9 cellular contexts compared by ENCODE assay signal in genomic region chr6:13427838-13428527, GRCh38. TPM values are rescaled to one million over a fixed set of nuclear protein-coding genes. Genes with fewer than 3 reads are reported as not detected.
DNase-seq lines count a peak whose midpoint lies in the region; ATAC-seq and TF ChIP-seq lines count a peak whose summit lies in the region.
"Had no signal": no experiment of that assay in that cellular context is flagged by ENCODE, and none has a peak within 500 bp of the region (broad histone marks: within the 10 kb centered on the region; RNA-seq: fewer than 3 reads in every experiment).

No MANE protein-coding gene starts in this region.

- H3K27ac ChIP-seq in BLaER1 (peak overlapping the region; percentile 39; the same call in 1 of the 2 replicates), hepatocyte (no peak overlapping the region), A673 (ENCODE audit: low read depth, low read length, poor library complexity, severe bottlenecking) (no peak overlapping the region)
- H3K27ac ChIP-seq: C4-2B had no signal

- H3K27me3 ChIP-seq in BLaER1 (no peaks in the 10 kb centered on the region), hepatocyte (no peaks in the 10 kb centered on the region), A673 (replicated peaks; ENCODE audit: insufficient read depth, low read depth, low read length, poor library complexity) (no peaks in the 10 kb centered on the region)

- H3K9ac ChIP-seq in BLaER1, result peak overlapping the region; percentile 38

- peak overlapping the region; percentile 43; the same call in 1 of the 2 replicates for H3K4me3 ChIP-seq in BLaER1
- no peak overlapping the region for H3K4me3 ChIP-seq in hepatocyte
- no peak overlapping the region for H3K4me3 ChIP-seq in A673 (ENCODE audit: low read depth, low read length, poor library complexity, severe bottlenecking)

- H4K20me1 ChIP-seq in BLaER1, result peaks cover 55% of the 10 kb centered on the region
- H4K20me1 ChIP-seq in hepatocyte (ENCODE audit: insufficient read depth, poor library complexity, severe bottlenecking), result no peaks in the 10 kb centered on the region

- intact Hi-C loops in A673 (cut with micrococcal nuclease; ENCODE audit: unreplicated experiment), result no loop called here

- H2AFZ ChIP-seq in hepatocyte, result no peak overlapping the region

- CTCF ChIA-PET in A673 (lab: Charles Lee), result no interaction called here

- peak; percentile 89 for DNase-seq in activated CD8-positive, alpha-beta memory T cell treated with anti-CD3 and anti-CD28 coated beads for 24 hours
- DNase-seq in hepatocyte (ENCODE audit: low spot score) (no peak), DMS 273 (lab: John Stamatoyannopoulos, UW; ENCODE audit: unreplicated experiment) (no peak), A673 (ENCODE audit: low spot score) (no peak)
- peak; percentile 48 to 55 for DNase-seq in stimulated activated CD8-positive, alpha-beta memory T cell treated with anti-CD3 and anti-CD28 coated beads, Interleukin-2, amount 100 ng/mL, for 1 hour (ENCODE audit: low read depth in 2 of 2)

- H3K4me2 ChIP-seq in BLaER1 (peak overlapping the region; percentile 91), hepatocyte (no peak overlapping the region)

- WGBS in hepatocyte (ENCODE audit: low lambda C conversion rate, missing lambda C conversion rate), result 69% methylated on average over 22 of the region's 24 CpGs

- H3K4me1 ChIP-seq in BLaER1 (peaks cover 61% of the 10 kb centered on the region), hepatocyte (ENCODE audit: insufficient read depth) (peaks cover 3% of the 10 kb centered on the region), A673 (ENCODE audit: insufficient read depth, low read length, poor library complexity, severe bottlenecking) (peaks cover 8% of the 10 kb centered on the region)

- POLR2A ChIA-PET in A673 (lab: Charles Lee; ENCODE audit: low non-redundant PET), result no interaction called here

- H3K79me2 ChIP-seq in hepatocyte, result no peaks in the 10 kb centered on the region

- no peaks in the 10 kb centered on the region for H3K9me2 ChIP-seq in hepatocyte (replicated peaks; ENCODE audit: insufficient read depth)

- H3K9me3 ChIP-seq in BLaER1 (peaks cover 5% of the 10 kb centered on the region; the same call in 1 of the 2 replicates), hepatocyte (ENCODE audit: low read depth) (no peaks in the 10 kb centered on the region), A673 (ENCODE audit: low read depth, low read length, poor library complexity, severe bottlenecking) (no peaks in the 10 kb centered on the region)

- H3K36me3 ChIP-seq in BLaER1 (no peaks in the 10 kb centered on the region), hepatocyte (replicated peaks; ENCODE audit: insufficient read depth, low read depth) (no peaks in the 10 kb centered on the region), A673 (ENCODE audit: insufficient read depth, low read length, poor library complexity, severe bottlenecking) (no peaks in the 10 kb centered on the region)

- BruUV-seq in A673 (replicated peaks; lab: Mats Ljungman, UMichigan), result no TSS peak

- ATAC-seq in GM19397 (IDR thresholded peaks at IDR 0.05; ENCODE audit: unreplicated experiment) (peak; percentile 64), HG03469 (IDR thresholded peaks at IDR 0.05; ENCODE audit: unreplicated experiment) (peak; percentile 38)

- TF ChIP-seq CTCF in hepatocyte (IDR thresholded peaks at IDR 0.05; ENCODE audit: poor library complexity) (peak; percentile 9), A673 (conservative IDR thresholded peaks at IDR 0.05; ENCODE audit: low read depth, low read length) (no peak)

RNA-seq across cellular contexts. Expression of gene GFOD1, which starts 59.4 kb away (rescaled TPM):
- total RNA-seq in hepatocyte (3.3 and 3.5 TPM in 2 replicates), A673 (2021) (7.5 and 8.8 TPM in 2 replicates)
- 2.3 and 2.8 TPM in 2 replicates for polyA plus RNA-seq in hepatocyte

Comparison
In these comparisons a context has a peak if more than half of its experiments do, and no peak if none do; other contexts are left out.
1. DNase-seq: peak in activated CD8-positive, alpha-beta memory T cell treated with anti-CD3 and anti-CD28 coated beads for 24 hours (single experiment) and stimulated activated CD8-positive, alpha-beta memory T cell treated with anti-CD3 and anti-CD28 coated beads, Interleukin-2, amount 100 ng/mL, for 1 hour (2 of 2); none in hepatocyte (single experiment), DMS 273 (single experiment) and A673 (single experiment).